In the genomic region with DNA sequence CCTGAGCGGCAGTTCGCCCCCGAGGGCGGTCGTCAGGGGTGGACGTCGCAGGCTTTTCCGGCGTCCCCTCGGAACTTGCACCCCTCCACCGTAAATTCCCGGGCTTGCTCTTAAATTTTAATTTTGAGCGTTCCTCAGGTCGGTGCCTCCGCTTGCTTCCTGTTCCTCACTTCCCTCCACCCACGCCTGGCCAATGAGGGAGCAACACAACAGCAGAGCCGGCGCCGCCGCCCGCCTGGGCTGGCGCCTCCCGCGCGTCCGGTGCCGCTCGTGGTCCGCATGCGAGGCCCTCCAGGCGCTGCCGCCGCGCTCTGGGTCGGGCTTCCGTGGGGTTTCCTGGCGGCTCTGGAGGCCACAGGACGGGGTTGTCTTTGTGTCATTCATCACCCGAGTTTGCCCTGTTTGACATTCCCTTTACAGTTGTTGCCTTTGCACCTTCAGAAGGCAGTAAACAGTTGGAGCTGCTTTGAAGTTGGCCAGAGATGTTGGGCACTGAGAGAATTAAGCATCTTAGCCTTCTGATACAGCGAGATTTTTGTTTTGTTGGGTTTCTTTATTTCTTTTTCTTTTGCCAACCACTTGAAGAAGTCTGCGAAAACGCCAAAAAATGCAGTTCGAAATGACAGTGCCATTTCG, we compare ENCODE assay signal across 8 cellular contexts. TPM values are rescaled to one million over a fixed set of nuclear protein-coding genes. Genes with fewer than 3 reads are reported as not detected.
DNase-seq lines count a peak whose midpoint lies in the region; ATAC-seq and TF ChIP-seq lines count a peak whose summit lies in the region.

No MANE protein-coding gene starts in this region.

- H3K36me3 ChIP-seq in GM23248 (ENCODE audit: low read depth): 0 out of 2 replicates have a peak, but pooled peaks cover 4% of the 10 kb centered on the region
- H3K36me3 ChIP-seq in Karpas-422 (ENCODE audit: insufficient read depth, low read length): peaks cover 10% of the 10 kb centered on the region; the same call in 1 of the 2 replicates
- H3K36me3 ChIP-seq in adipocyte (ENCODE audit: control insufficient read depth, insufficient read depth, low read length, severe bottlenecking): no peaks in the 10 kb centered on the region
- peaks cover under 1% of the 10 kb centered on the region for H3K36me3 ChIP-seq in upper lobe of right lung

- peaks cover 37% of the 10 kb centered on the region for H3K4me1 Mint-ChIP-seq in progenitor cell of endocrine pancreas (ENCODE audit: low read depth)

- H3K4me3 ChIP-seq in GM23248 (peak overlapping the region; percentile 92), Karpas-422 (ENCODE audit: low read length) (peak overlapping the region; percentile 83), adipocyte (ENCODE audit: low read length) (peak overlapping the region; percentile 90), upper lobe of right lung (peak overlapping the region; percentile 74)

- TF ChIP-seq CTCF in progenitor cell of endocrine pancreas (IDR thresholded peaks at IDR 0.05; ENCODE audit: unreplicated experiment): no peak
- no peak for TF ChIP-seq CTCF in upper lobe of right lung (IDR thresholded peaks at IDR 0.05)

- WGBS in GM23248 (ENCODE audit: low coverage in 1 of 2, low lambda C conversion rate in 2 of 2, missing lambda C conversion rate in 2 of 2), 2 experiments: 1% methylated on average over 36 to 44 of the region's 44 CpGs

- H3K27ac Mint-ChIP-seq in progenitor cell of endocrine pancreas: peak overlapping the region; percentile 90

- peak; percentile 88 for DNase-seq in G401 (ENCODE audit: low spot score)
- DNase-seq in GM23248: peak; percentile 97
- peak; percentile 89 for DNase-seq in Karpas-422
- peak; percentile 37 to 42 for DNase-seq in SW 1271 (lab: John Stamatoyannopoulos, UW)
- DNase-seq in adipocyte (ENCODE audit: low read depth): peak; percentile 96
- DNase-seq in left cardiac atrium: peak; percentile 94
- peak; percentile 49 for DNase-seq in progenitor cell of endocrine pancreas (ENCODE audit: low spot score, unreplicated experiment)
- peak; percentile 96 for DNase-seq in upper lobe of right lung

- H3K79me2 ChIP-seq in GM23248 (ENCODE audit: insufficient read depth): peaks cover 59% of the 10 kb centered on the region
- peaks cover 52% of the 10 kb centered on the region for H3K79me2 ChIP-seq in Karpas-422 (ENCODE audit: low read length)

- peaks cover 21% of the 10 kb centered on the region for H3F3A ChIP-seq in GM23248 (ENCODE audit: insufficient read depth)

- H4K20me1 ChIP-seq in GM23248 (ENCODE audit: insufficient read depth): no peaks in the 10 kb centered on the region
- H4K20me1 ChIP-seq in Karpas-422 (ENCODE audit: insufficient read depth, low read depth, low read length): peaks cover 5% of the 10 kb centered on the region; the same call in 1 of the 2 replicates

- no peaks in the 10 kb centered on the region for H3K9me3 Mint-ChIP-seq in progenitor cell of endocrine pancreas (ENCODE audit: low read depth)

- no peaks in the 10 kb centered on the region for H3K27me3 Mint-ChIP-seq in progenitor cell of endocrine pancreas

- peak overlapping the region; percentile 77 for H2AFZ ChIP-seq in GM23248
- H2AFZ ChIP-seq in Karpas-422 (ENCODE audit: low read length): no peak overlapping the region

- peak overlapping the region; percentile 94 for H3K27ac ChIP-seq in GM23248
- peak overlapping the region; percentile 84 for H3K27ac ChIP-seq in Karpas-422 (ENCODE audit: low read length)
- peak overlapping the region; percentile 95 for H3K27ac ChIP-seq in upper lobe of right lung

- H3K4me2 ChIP-seq in GM23248 (ENCODE audit: unreplicated experiment): peak overlapping the region; percentile 96
- peak overlapping the region; percentile 85 for H3K4me2 ChIP-seq in Karpas-422 (ENCODE audit: low read depth, low read length, poor library complexity, severe bottlenecking)

- peaks cover 5% of the 10 kb centered on the region for H3K36me3 Mint-ChIP-seq in progenitor cell of endocrine pancreas (ENCODE audit: insufficient read depth)

- intact Hi-C loops in left cardiac atrium (cut with DNase I): no loop called here
- intact Hi-C loops in upper lobe of right lung (cut with DNase I): no loop called here

- H3K9me3 ChIP-seq in GM23248 (ENCODE audit: low read depth) (no peaks in the 10 kb centered on the region), Karpas-422 (ENCODE audit: low read length) (no peaks in the 10 kb centered on the region), adipocyte (ENCODE audit: control insufficient read depth, low read length) (no peaks in the 10 kb centered on the region), upper lobe of right lung (no peaks in the 10 kb centered on the region)

- peak overlapping the region; percentile 92 for H3K4me3 Mint-ChIP-seq in progenitor cell of endocrine pancreas (ENCODE audit: low read depth)

- H3K4me1 ChIP-seq in GM23248 (ENCODE audit: insufficient read depth) (peaks cover 36% of the 10 kb centered on the region), Karpas-422 (ENCODE audit: low read length) (peaks cover 33% of the 10 kb centered on the region), adipocyte (ENCODE audit: control insufficient read depth, insufficient read depth, low read length) (peaks cover 35% of the 10 kb centered on the region), upper lobe of right lung (peaks cover 32% of the 10 kb centered on the region)

- H3K27me3 ChIP-seq in GM23248 (replicated peaks; ENCODE audit: insufficient read depth): no peaks in the 10 kb centered on the region
- no peaks in the 10 kb centered on the region for H3K27me3 ChIP-seq in Karpas-422 (ENCODE audit: low read length)
- no peaks in the 10 kb centered on the region for H3K27me3 ChIP-seq in adipocyte (replicated peaks; ENCODE audit: control insufficient read depth, insufficient read depth, low read length)
- H3K27me3 ChIP-seq in upper lobe of right lung: no peaks in the 10 kb centered on the region

- in situ Hi-C loops in G401 (cut with HindIII; ENCODE audit: low sequenced_read_pairs): no loop called here
- in situ Hi-C loops in GM23248 (cut with MboI): no loop called here

- H3K9ac ChIP-seq in GM23248: peak overlapping the region; percentile 94
- H3K9ac ChIP-seq in Karpas-422 (ENCODE audit: low read length): peak overlapping the region; percentile 93
- peak overlapping the region; percentile 95 for H3K9ac ChIP-seq in adipocyte (ENCODE audit: low read length)

- H3K9me2 ChIP-seq in GM23248 (ENCODE audit: insufficient read depth): no peaks in the 10 kb centered on the region
- no peaks in the 10 kb centered on the region for H3K9me2 ChIP-seq in Karpas-422 (replicated peaks; ENCODE audit: insufficient read depth, low read length)

- ATAC-seq in left cardiac atrium (peak; percentile 95 to 96), upper lobe of right lung (peak; percentile 93)

RNA-seq across cellular contexts. Expression of a gene that starts 0.7 kb away (rescaled TPM):
- 48.9 and 79.5 TPM in 2 replicates for total RNA-seq in G401 (2014; rRNA removed; shearing (Covaris generic))
- 80.4 and 84.4 TPM in 2 replicates for total RNA-seq in GM23248 (2014; rRNA removed; shearing (Covaris generic))
- 108 and 113 TPM in 2 replicates for polyA plus RNA-seq in GM23248 (2016; fragmentation: Nextera tagmentation; extraction: Ambion mirVana)
- 30.5 and 76.3 TPM in 2 replicates for total RNA-seq in Karpas-422 (2014; rRNA removed; shearing (Covaris generic); ENCODE audit: low replicate concordance)
- 100 to 1,000 TPM in 1 of 2 donors, 10 to 100 TPM in 1; 92.8 to 130 TPM for total RNA-seq in left cardiac atrium
- 118 and 123 TPM in 2 replicates for total RNA-seq in progenitor cell of endocrine pancreas
- total RNA-seq in upper lobe of right lung: 151 TPM

RNA-seq across cellular contexts. Expression of a gene that starts 51.4 kb away (rescaled TPM):
- not detected in 2 replicates for total RNA-seq in G401 (2014; rRNA removed; shearing (Covaris generic))
- 0.25 TPM in 1 of 2 replicates, not detected in the other for total RNA-seq in GM23248 (2014; rRNA removed; shearing (Covaris generic))
- polyA plus RNA-seq in GM23248 (2016; fragmentation: Nextera tagmentation; extraction: Ambion mirVana): 0.25 TPM in 1 of 2 replicates, not detected in the other
- total RNA-seq in Karpas-422 (2014; rRNA removed; shearing (Covaris generic); ENCODE audit: low replicate concordance): not detected in 2 replicates
- total RNA-seq in left cardiac atrium: 1 to 10 TPM; 1.3 to 2.0 TPM
- total RNA-seq in progenitor cell of endocrine pancreas: 0.50 and 0.84 TPM in 2 replicates
- not detected for total RNA-seq in upper lobe of right lung

Comparison
In these comparisons a context has a peak if more than half of its experiments do, and no peak if none do; other contexts are left out.
1. Peak in every context shown above with its lines: DNase-seq, ATAC-seq, H3K4me3 ChIP-seq and H3K27ac ChIP-seq.
2. DNase-seq: peak in every context shown above with its lines; median percentile 97 in GM23248; 96 in adipocyte; 96 in upper lobe of right lung; 94 in left cardiac atrium; 89 in Karpas-422; 88 in G401; 49 in progenitor cell of endocrine pancreas; 40 in SW 1271.